In the genomic region with DNA sequence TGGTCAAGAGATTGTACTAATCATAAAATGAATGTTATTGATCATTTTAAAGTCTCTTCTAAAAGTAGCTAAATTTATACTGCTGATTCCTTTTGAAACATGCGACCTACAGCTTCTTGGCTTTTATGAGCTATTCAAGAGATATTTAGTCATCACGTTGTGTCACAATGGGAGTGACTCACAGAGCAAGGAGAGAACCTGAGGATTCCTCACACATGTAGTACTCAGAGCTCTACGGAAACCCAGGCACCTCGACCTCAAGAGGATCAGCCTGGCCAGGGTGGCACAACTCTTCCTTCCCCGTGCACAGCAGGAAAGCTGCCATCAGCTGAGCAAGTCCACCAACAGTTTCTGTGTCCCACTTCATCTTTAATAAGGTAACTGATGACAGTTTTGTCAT, we compare ENCODE assay signal across 10 cellular contexts. TPM values are rescaled to one million over a fixed set of nuclear protein-coding genes. Genes with fewer than 3 reads are reported as not detected.
DNase-seq lines count a peak whose midpoint lies in the region; ATAC-seq and TF ChIP-seq lines count a peak whose summit lies in the region.
"Had no signal": no experiment of that assay in that cellular context is flagged by ENCODE, and none has a peak within 500 bp of the region (broad histone marks: within the 10 kb centered on the region; RNA-seq: fewer than 3 reads in every experiment).

DHRS9 (plus strand) TSS at position 223 of the 400 bp plus-strand sequence. CDS start 12,019 bp downstream, outside the sequence.

- WGBS in mesendoderm (ENCODE audit: extremely low coverage, insufficient coverage, low lambda C conversion rate) = no CpG with 5 or more reads among the region's 5 CpGs

- DNase-seq in AG20443 (ENCODE audit: low spot score) (peak; percentile 15), HS-5 (ENCODE audit: low read depth) (peak; percentile 92), mesendoderm (peak; percentile 50), GM23338 (ENCODE audit: low spot score) (no peak), NCI-H1436 treated with DMSO at 0.1 percent for 48 hours (lab: John Stamatoyannopoulos, UW) (no peak)
- DNase-seq in activated T-helper 1 cell treated with anti-CD3 and anti-CD28 coated beads, Interleukin-12 subunit alpha, Interleukin-12 subunit beta, Interleukin-2, Interleukin-4 antibody, amounts not matched to agents 30 ng/mL and 10 ng/mL and 1 ng/mL, durations not matched to agents 14 hours and 24 hours and 36 hours (ENCODE audit: low spot score) = no peak

- no peak within 1 kb of the TSS for H2BK120ac ChIP-seq in mesendoderm (ENCODE audit: low read depth, low read length)

- no peak within 1 kb of the TSS for H2BK5ac ChIP-seq in mesendoderm (ENCODE audit: low read length)

- H3K27me3 ChIP-seq in mesendoderm (ENCODE audit: insufficient read depth, low read length, poor library complexity) (no peaks in the 10 kb centered on the region), GM23338 (ENCODE audit: insufficient read depth) (no peaks in the 10 kb centered on the region)

- ATAC-seq in SK-N-SH treated with all-trans-retinoic acid at 6 μM for 48 hours = no peak
- no peak for ATAC-seq in GM23338
- ATAC-seq in GM18511 (IDR thresholded peaks at IDR 0.05; ENCODE audit: unreplicated experiment) = no peak

- no peak within 1 kb of the TSS for H4K8ac ChIP-seq in mesendoderm (ENCODE audit: low read depth, low read length)

- H3K9me3 Mint-ChIP-seq in activated T-helper 1 cell treated with anti-CD3 and anti-CD28 coated beads, Interleukin-12 subunit alpha, Interleukin-12 subunit beta, Interleukin-2, Interleukin-4 antibody, amounts not matched to agents 30 ng/mL and 10 ng/mL and 1 ng/mL, durations not matched to agents 14 hours and 24 hours and 36 hours = no peaks in the 10 kb centered on the region
- H3K9me3 Mint-ChIP-seq in GM23338 = no peaks in the 10 kb centered on the region; the same call in 2 of the 3 replicates

- no peak within 1 kb of the TSS for H3K18ac ChIP-seq in mesendoderm (ENCODE audit: low read length)

- H3K79me1 ChIP-seq in mesendoderm (ENCODE audit: low read length) = no peaks in the 10 kb centered on the region

- peak within 1 kb of the TSS; percentile 44 for H3K27ac Mint-ChIP-seq in activated T-helper 1 cell treated with anti-CD3 and anti-CD28 coated beads, Interleukin-12 subunit alpha, Interleukin-12 subunit beta, Interleukin-2, Interleukin-4 antibody, amounts not matched to agents 30 ng/mL and 10 ng/mL and 1 ng/mL, durations not matched to agents 14 hours and 24 hours and 36 hours
- no peak within 1 kb of the TSS for H3K27ac Mint-ChIP-seq in GM23338
- H3K27ac Mint-ChIP-seq: IgD-negative memory B cell had no signal

- H3K4me2 ChIP-seq in mesendoderm (ENCODE audit: low read length) = no peak within 1 kb of the TSS
- no peak within 1 kb of the TSS for H3K4me2 ChIP-seq in GM23338

- no peak within 1 kb of the TSS for H3K27ac ChIP-seq in mesendoderm (ENCODE audit: low read depth, low read length)
- H3K27ac ChIP-seq in GM23338 (ENCODE audit: low read depth) = no peak within 1 kb of the TSS

- H3F3A ChIP-seq in GM23338 (replicated peaks; ENCODE audit: low read depth) = no peaks in the 10 kb centered on the region

- H2AFZ ChIP-seq in GM23338 = no peak within 1 kb of the TSS

- H4K5ac ChIP-seq in mesendoderm (ENCODE audit: low read length) = no peak within 1 kb of the TSS

- no peak within 1 kb of the TSS for H3K4ac ChIP-seq in mesendoderm (ENCODE audit: low read depth, low read length)

- H3K79me2 ChIP-seq in mesendoderm (ENCODE audit: control insufficient read depth, insufficient read depth, low read length) (no peaks in the 10 kb centered on the region), GM23338 (replicated peaks; ENCODE audit: insufficient read depth) (no peaks in the 10 kb centered on the region)

- H3K4me1 Mint-ChIP-seq in activated T-helper 1 cell treated with anti-CD3 and anti-CD28 coated beads, Interleukin-12 subunit alpha, Interleukin-12 subunit beta, Interleukin-2, Interleukin-4 antibody, amounts not matched to agents 30 ng/mL and 10 ng/mL and 1 ng/mL, durations not matched to agents 14 hours and 24 hours and 36 hours (ENCODE audit: low read depth) = peaks cover 41% of the 10 kb centered on the region
- H3K4me1 Mint-ChIP-seq in GM23338 = no peaks in the 10 kb centered on the region

- H3K56ac ChIP-seq in mesendoderm (ENCODE audit: low read length) = no peak within 1 kb of the TSS

- peak within 1 kb of the TSS; percentile 26 for H3K4me3 Mint-ChIP-seq in activated T-helper 1 cell treated with anti-CD3 and anti-CD28 coated beads, Interleukin-12 subunit alpha, Interleukin-12 subunit beta, Interleukin-2, Interleukin-4 antibody, amounts not matched to agents 30 ng/mL and 10 ng/mL and 1 ng/mL, durations not matched to agents 14 hours and 24 hours and 36 hours
- no peak within 1 kb of the TSS for H3K4me3 Mint-ChIP-seq in GM23338
- H3K4me3 Mint-ChIP-seq: IgD-negative memory B cell had no signal

- no peak within 1 kb of the TSS for H3K9ac ChIP-seq in mesendoderm (ENCODE audit: low read length)

- H2AK5ac ChIP-seq in mesendoderm (ENCODE audit: low read length) = no peak within 1 kb of the TSS

- peaks cover 2% of the 10 kb centered on the region for H3K36me3 Mint-ChIP-seq in activated T-helper 1 cell treated with anti-CD3 and anti-CD28 coated beads, Interleukin-12 subunit alpha, Interleukin-12 subunit beta, Interleukin-2, Interleukin-4 antibody, amounts not matched to agents 30 ng/mL and 10 ng/mL and 1 ng/mL, durations not matched to agents 14 hours and 24 hours and 36 hours (ENCODE audit: low read depth)
- no peaks in the 10 kb centered on the region for H3K36me3 Mint-ChIP-seq in GM23338 (ENCODE audit: low read depth)

- H2BK15ac ChIP-seq in mesendoderm (replicated peaks; ENCODE audit: low read depth) = no peak within 1 kb of the TSS

- no peaks in the 10 kb centered on the region for H3K9me2 ChIP-seq in GM23338 (ENCODE audit: insufficient read depth)

- H3K4me3 ChIP-seq in mesendoderm (ENCODE audit: low read length) (no peak within 1 kb of the TSS), GM23338 (no peak within 1 kb of the TSS)
- H3K4me3 ChIP-seq: lung had no signal

- no peak for TF ChIP-seq CTCF in GM23338 (conservative IDR thresholded peaks at IDR 0.05; ENCODE audit: low read depth in 2 of 2)

- no peak within 1 kb of the TSS for H3K23ac ChIP-seq in mesendoderm (ENCODE audit: low read length)

- H3K27me3 Mint-ChIP-seq in activated T-helper 1 cell treated with anti-CD3 and anti-CD28 coated beads, Interleukin-12 subunit alpha, Interleukin-12 subunit beta, Interleukin-2, Interleukin-4 antibody, amounts not matched to agents 30 ng/mL and 10 ng/mL and 1 ng/mL, durations not matched to agents 14 hours and 24 hours and 36 hours (ENCODE audit: insufficient read depth) = no peaks in the 10 kb centered on the region
- no peaks in the 10 kb centered on the region for H3K27me3 Mint-ChIP-seq in GM23338 (ENCODE audit: insufficient read depth, low read depth, poor library complexity)

- intact Hi-C loops in activated T-helper 1 cell treated with anti-CD3 and anti-CD28 coated beads, Interleukin-12 subunit alpha, Interleukin-12 subunit beta, Interleukin-2, Interleukin-4 antibody, amounts not matched to agents 30 ng/mL and 10 ng/mL and 1 ng/mL, durations not matched to agents 14 hours and 24 hours and 36 hours (cut with micrococcal nuclease) = no loop called here

- H3K4me1 ChIP-seq in mesendoderm (ENCODE audit: control insufficient read depth, low read depth, low read length) (no peaks in the 10 kb centered on the region), GM23338 (ENCODE audit: insufficient read depth) (no peaks in the 10 kb centered on the region)

- H3K36me3 ChIP-seq in mesendoderm (ENCODE audit: control insufficient read depth, insufficient read depth, low read length) = no peaks in the 10 kb centered on the region
- no peaks in the 10 kb centered on the region for H3K36me3 ChIP-seq in GM23338 (ENCODE audit: insufficient read depth)

- no peaks in the 10 kb centered on the region for H4K20me1 ChIP-seq in GM23338 (replicated peaks; ENCODE audit: insufficient read depth)

TF ChIP-seq in SK-N-SH treated with all-trans-retinoic acid at 6 μM for 48 hours, 23 proteins besides CTCF, POLR2A, EP300 and RAD21 (continues in another document):
- no peak for TF ChIP-seq GLIS3 (CRISPR knock-in tag; IDR thresholded peaks at IDR 0.05)
- no peak for TF ChIP-seq CSRNP3 (CRISPR knock-in tag; IDR thresholded peaks at IDR 0.05)
- TF ChIP-seq SNAI2 (CRISPR knock-in tag; IDR thresholded peaks at IDR 0.05) = no peak

TF ChIP-seq in GM23338, 12 proteins besides CTCF, POLR2A, EP300 and RAD21:
- TF ChIP-seq JUNB (IDR thresholded peaks at IDR 0.05; ENCODE audit: unreplicated experiment) (no peak), REST (IDR thresholded peaks at IDR 0.05; ENCODE audit: unreplicated experiment) (no peak), CREB1 (CRISPR knock-in tag; IDR thresholded peaks at IDR 0.05; ENCODE audit: low read depth) (no peak), NANOG (IDR thresholded peaks at IDR 0.05; ENCODE audit: borderline replicate concordance) (no peak)

RNA-seq across cellular contexts. Expression of gene DHRS9, which starts in this region (rescaled TPM):
- total RNA-seq in activated T-helper 1 cell treated with anti-CD3 and anti-CD28 coated beads, Interleukin-12 subunit alpha, Interleukin-12 subunit beta, Interleukin-2, Interleukin-4 antibody, amounts not matched to agents 30 ng/mL and 10 ng/mL and 1 ng/mL, durations not matched to agents 14 hours and 24 hours and 36 hours = 1.6 and 2.3 TPM in 2 replicates
- not detected for polyA plus RNA-seq in mesendoderm (2013, experiment 1 of 2)
- not detected for polyA plus RNA-seq in mesendoderm (2013, experiment 2 of 2)
- not detected in 2 replicates for total RNA-seq in GM23338 (2014; rRNA removed; shearing (Covaris generic))
- polyA plus RNA-seq in GM23338 (2016; fragmentation: Nextera tagmentation; extraction: Ambion mirVana) = not detected in 2 replicates

Comparison
In these comparisons a context has a peak if more than half of its experiments do, and no peak if none do; other contexts are left out.
1. DNase-seq: peak in AG20443 (single experiment), HS-5 (single experiment) and mesendoderm (single experiment); none in activated T-helper 1 cell treated with anti-CD3 and anti-CD28 coated beads, Interleukin-12 subunit alpha, Interleukin-12 subunit beta, Interleukin-2, Interleukin-4 antibody, amounts not matched to agents 30 ng/mL and 10 ng/mL and 1 ng/mL, durations not matched to agents 14 hours and 24 hours and 36 hours (single experiment), GM23338 (single experiment) and NCI-H1436 treated with DMSO at 0.1 percent for 48 hours (single experiment).